Comparison of ENCODE assay signal across 8 cellular contexts in genomic region chr6:15504581-15505350, GRCh38.
DNase-seq lines count a peak whose midpoint lies in the region; ATAC-seq, FAIRE-seq and TF ChIP-seq lines count a peak whose summit lies in the region.

No MANE protein-coding gene starts in this region.

- TF ChIP-seq POLR2A in endothelial cell of umbilical vein (IDR thresholded peaks at IDR 0.05; ENCODE audit: low read depth, low read length) = no peak

- CTCF ChIA-PET in endothelial cell of umbilical vein (lab: Charles Lee) = interaction anchor here (0.7 to 2.0 kb wide), 6 partner anchors 10 to 1293 kb away, joined by 3 to 10 read pairs (median 4); partner anchors contain the start of gene DTNBP1

- intact Hi-C loops in endothelial cell of umbilical vein (cut with micrococcal nuclease) = loop anchor here (2.0 to 5.0 kb wide), 2 partner anchors 48 to 118 kb away; no protein-coding TSS in a partner anchor

- no peaks in the 10 kb centered on the region for H3K9me3 ChIP-seq in endothelial cell of umbilical vein (replicated peaks; ENCODE audit: control insufficient read depth, insufficient read depth, low read length)
- no peaks in the 10 kb centered on the region for H3K9me3 ChIP-seq in mucosa of rectum (ENCODE audit: control insufficient read depth in 2 of 2, low read length in 2 of 2)

- DNase-seq in H4 (ENCODE audit: low spot score) (peak; percentile 95), NCI-H774 (lab: John Stamatoyannopoulos, UW) (peak; percentile 15), endothelial cell of umbilical vein (ENCODE audit: low read depth, low spot score) (peak; percentile 91), islet precursor cell (no peak)

- H3K4me3 ChIP-seq in endothelial cell of umbilical vein (replicated peaks in 1 of 3; ENCODE audit: insufficient read depth in 1 of 3, low read depth in 1 of 3, low read length in 3 of 3) (peak overlapping the region in 1 of 3 experiments; percentile 1), mucosa of rectum (ENCODE audit: low read length in 2 of 2) (peak overlapping the region; percentile 3 to 9)

- H3K9ac ChIP-seq in endothelial cell of umbilical vein (replicated peaks; ENCODE audit: extremely low read depth, insufficient read depth, low read length) = no peak overlapping the region
- no peak overlapping the region for H3K9ac ChIP-seq in mucosa of rectum (ENCODE audit: low read depth in 1 of 2, low read length in 2 of 2)

- BruUV-seq in endothelial cell of umbilical vein (replicated peaks; lab: Mats Ljungman, UMichigan) = no TSS peak

- no peaks in the 10 kb centered on the region for H3K9me1 ChIP-seq in endothelial cell of umbilical vein (replicated peaks; ENCODE audit: control insufficient read depth, extremely low read depth, insufficient read depth, low read length)

- no peak overlapping the region for H2AFZ ChIP-seq in endothelial cell of umbilical vein (ENCODE audit: low read depth, low read length)

- no peak for ATAC-seq in GM18873 (IDR thresholded peaks at IDR 0.05; ENCODE audit: low FRiP score, unreplicated experiment)
- ATAC-seq in HG02642 (IDR thresholded peaks at IDR 0.05; ENCODE audit: poor library complexity, unreplicated experiment) = no peak
- ATAC-seq in HG03175 (IDR thresholded peaks at IDR 0.05; ENCODE audit: unreplicated experiment) = no peak

- FAIRE-seq in endothelial cell of umbilical vein (lab: Jason Lieb, UNC) = peak; percentile 42

- POLR2A ChIA-PET in endothelial cell of umbilical vein (lab: Charles Lee) = no interaction called here

- H3K79me2 ChIP-seq in endothelial cell of umbilical vein (ENCODE audit: control insufficient read depth, insufficient read depth, low read length) = no peaks in the 10 kb centered on the region

- TF ChIP-seq CTCF in endothelial cell of umbilical vein (IDR thresholded peaks at IDR 0.05; ENCODE audit: extremely low read depth in 1 of 2, insufficient read depth in 1 of 2, low read depth in 1 of 2, low read length in 2 of 2) = no peak

- no peaks in the 10 kb centered on the region for H4K20me1 ChIP-seq in endothelial cell of umbilical vein (replicated peaks; ENCODE audit: control insufficient read depth, extremely low read depth, insufficient read depth, low read length)

- no peaks in the 10 kb centered on the region for H3K27me3 ChIP-seq in endothelial cell of umbilical vein (ENCODE audit: control insufficient read depth in 2 of 2, insufficient read depth in 2 of 2, low read length in 2 of 2)
- H3K27me3 ChIP-seq in mucosa of rectum (ENCODE audit: control insufficient read depth in 2 of 2, insufficient read depth in 2 of 2, low read length in 2 of 2) = no peaks in the 10 kb centered on the region

- peaks cover 11% of the 10 kb centered on the region for H3K4me1 ChIP-seq in endothelial cell of umbilical vein (ENCODE audit: control insufficient read depth, extremely low read depth, insufficient read depth, low read length)
- H3K4me1 ChIP-seq in mucosa of rectum (ENCODE audit: control insufficient read depth in 2 of 2, insufficient read depth in 2 of 2, low read length in 2 of 2) = peaks cover 0 to 3% of the 10 kb centered on the region in 2 donors

- peaks cover 2 to 4% of the 10 kb centered on the region in 2 experiments for H3K36me3 ChIP-seq in endothelial cell of umbilical vein (ENCODE audit: control insufficient read depth in 2 of 2, extremely low read depth in 1 of 2, insufficient read depth in 2 of 2, low read length in 2 of 2)
- peaks cover 36 to 55% of the 10 kb centered on the region in 2 donors for H3K36me3 ChIP-seq in mucosa of rectum (ENCODE audit: control insufficient read depth in 2 of 2, insufficient read depth in 2 of 2, low read length in 2 of 2)

- H3K4me2 ChIP-seq in endothelial cell of umbilical vein (ENCODE audit: insufficient read depth, low read length) = peak overlapping the region; percentile 19

- dilution Hi-C loops in endothelial cell of umbilical vein (cut with MboI; ENCODE audit: extremely low pct_ligation_motif_present, low sequenced_read_pairs) = no loop called here

- no peak overlapping the region for H3K27ac ChIP-seq in endothelial cell of umbilical vein (ENCODE audit: insufficient read depth, low read depth, low read length)
- H3K27ac ChIP-seq in mucosa of rectum (ENCODE audit: low read depth in 2 of 2, low read length in 2 of 2) = peak overlapping the region; percentile 25 to 48

TF ChIP-seq in endothelial cell of umbilical vein, 7 proteins besides CTCF, POLR2A, EP300 and RAD21:
- TF ChIP-seq, protein P1, sequence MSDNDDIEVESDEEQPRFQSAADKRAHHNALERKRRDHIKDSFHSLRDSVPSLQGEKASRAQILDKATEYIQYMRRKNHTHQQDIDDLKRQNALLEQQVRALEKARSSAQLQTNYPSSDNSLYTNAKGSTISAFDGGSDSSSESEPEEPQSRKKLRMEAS (IDR thresholded peaks at IDR 0.05; ENCODE audit: insufficient read depth, insufficient read length) = no peak
- TF ChIP-seq EZH2 (IDR thresholded peaks at IDR 0.05; ENCODE audit: borderline replicate concordance, low read depth, low read length, severe bottlenecking) (no peak), GATA2 (IDR thresholded peaks at IDR 0.05; ENCODE audit: insufficient read depth, insufficient read length, low read depth, low read length) (no peak), MYC (IDR thresholded peaks at IDR 0.05; ENCODE audit: low read depth, low read length) (no peak), JUN (IDR thresholded peaks at IDR 0.05; ENCODE audit: borderline replicate concordance, insufficient read depth, insufficient read length, low read depth) (no peak), FOS (IDR thresholded peaks at IDR 0.05; ENCODE audit: borderline replicate concordance, insufficient read depth, low read length) (no peak), POLR2AphosphoS5 (IDR thresholded peaks at IDR 0.05; ENCODE audit: insufficient read depth, low read depth, low read length) (no peak)
TF ChIP-seq in endothelial cell of umbilical vein: peak in this region for 0.
